ENCODE assay signal across 9 cellular contexts in the genomic region with DNA sequence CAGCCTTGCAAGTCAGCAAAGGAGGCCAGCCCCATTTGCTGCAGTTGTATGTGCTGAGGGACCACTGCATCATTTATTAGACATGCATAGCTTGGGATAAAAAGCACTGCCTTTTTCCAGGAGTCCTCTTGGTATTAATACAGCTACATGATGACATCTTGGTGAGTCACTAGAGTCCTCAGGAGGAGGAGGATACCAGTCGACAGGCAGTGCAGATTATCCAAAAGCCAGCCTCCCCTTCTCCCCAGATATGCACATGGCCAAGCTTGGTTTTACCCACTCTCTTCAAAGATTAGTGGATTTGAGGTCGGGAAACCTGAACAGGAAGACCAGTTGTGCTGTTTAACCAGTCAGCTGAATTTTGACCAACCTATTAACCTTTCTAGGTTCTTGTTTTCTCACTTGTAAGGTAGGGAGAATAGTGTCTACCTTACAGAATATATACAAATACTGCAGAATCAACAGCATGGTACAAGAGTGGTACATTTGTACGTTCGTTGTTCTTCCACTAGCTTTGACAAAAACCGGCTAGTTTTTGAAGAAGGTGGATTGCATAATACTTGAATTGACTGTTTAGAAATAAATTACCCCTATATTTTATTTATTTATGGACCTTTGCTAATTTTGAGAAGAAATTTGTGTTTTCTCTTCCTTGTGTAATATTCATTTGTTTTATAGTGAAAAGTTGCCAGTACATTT. TPM values are rescaled to one million over a fixed set of nuclear protein-coding genes. Genes with fewer than 3 reads are reported as not detected.
DNase-seq lines count a peak whose midpoint lies in the region; ATAC-seq and TF ChIP-seq lines count a peak whose summit lies in the region.
"Had no signal": no experiment of that assay in that cellular context is flagged by ENCODE, and none has a peak within 500 bp of the region (broad histone marks: within the 10 kb centered on the region; RNA-seq: fewer than 3 reads in every experiment).

No MANE protein-coding gene starts in this region.

- no TSS peak for BruUV-seq in Panc1 (replicated peaks; lab: Mats Ljungman, UMichigan)

- intact Hi-C loops in Panc1 (cut with micrococcal nuclease; ENCODE audit: unreplicated experiment) = no loop called here

- no peaks in the 10 kb centered on the region for H3K27me3 ChIP-seq in GM23248 (replicated peaks; ENCODE audit: insufficient read depth)
- no peaks in the 10 kb centered on the region for H3K27me3 ChIP-seq in Panc1 (ENCODE audit: control insufficient read depth, insufficient read depth, low read length)

- POLR2A ChIA-PET in Panc1 (lab: Charles Lee) = no interaction called here

- H2AFZ ChIP-seq in GM23248 = no peak overlapping the region

- H3K9me3 ChIP-seq in GM23248 (ENCODE audit: low read depth) = no peaks in the 10 kb centered on the region
- no peaks in the 10 kb centered on the region for H3K9me3 ChIP-seq in Panc1 (ENCODE audit: control insufficient read depth, insufficient read depth, low read depth, low read length)

- in situ Hi-C loops in GM23248 (cut with MboI) (no loop called here), Panc1 (cut with HindIII; ENCODE audit: low pct_unique_long_range_greater_than_20kb, low sequenced_read_pairs) (no loop called here)

- peak; percentile 87 for DNase-seq in GM23248
- DNase-seq in Panc1 (ENCODE audit: low read depth, low spot score) = no peak
- peak; percentile 25 for DNase-seq in skeletal muscle cell (ENCODE audit: low read depth)
- no peak for DNase-seq in OCI-M2 (lab: John Stamatoyannopoulos, UW; ENCODE audit: unreplicated experiment)
- DNase-seq in NK-92 (lab: John Stamatoyannopoulos, UW; ENCODE audit: unreplicated experiment) = no peak
- DNase-seq: activated CD4-positive, alpha-beta T cell treated with anti-CD3 and anti-CD28 coated beads, Interleukin-2, amount 50 U/mL, for 48 hours; activated naive CD8-positive, alpha-beta T cell treated with anti-CD3 and anti-CD28 coated beads, Interleukin-2, amount 50 U/mL, for 24 hours had no signal

- H3K9me2 ChIP-seq in GM23248 (ENCODE audit: insufficient read depth) = no peaks in the 10 kb centered on the region

- CTCF ChIA-PET in Panc1 (lab: Charles Lee) = no interaction called here

- peak overlapping the region; percentile 25; the same call in 1 of the 2 replicates for H3K27ac ChIP-seq in GM23248
- H3K27ac ChIP-seq in Panc1 (ENCODE audit: low read length) = no peak overlapping the region

- no peak overlapping the region for H3K9ac ChIP-seq in GM23248

- peaks cover 96% of the 10 kb centered on the region for H3K79me2 ChIP-seq in GM23248 (ENCODE audit: insufficient read depth)

- H3K36me3 ChIP-seq in GM23248 (ENCODE audit: low read depth) (no peaks in the 10 kb centered on the region), Panc1 (ENCODE audit: control insufficient read depth, insufficient read depth, low read length) (peaks cover 2% of the 10 kb centered on the region; the same call in 1 of the 2 replicates)

- peak; percentile 66; the same call in 1 of the 2 replicates for ATAC-seq in Panc1
- ATAC-seq in esophagus mucosa = peak; percentile 72
- no peak for ATAC-seq in GM19351 (IDR thresholded peaks at IDR 0.05; ENCODE audit: unreplicated experiment)
- ATAC-seq: activated naive CD8-positive, alpha-beta T cell treated with anti-CD3 and anti-CD28 coated beads, Interleukin-2, amount 50 U/mL, for 24 hours had no signal

- H3K4me3 ChIP-seq in GM23248 (no peak overlapping the region), Panc1 (ENCODE audit: low read depth in 2 of 2, low read length in 2 of 2) (no peak overlapping the region), skeletal muscle cell (ENCODE audit: low read depth, low read length) (no peak overlapping the region)

- TF ChIP-seq CTCF in Panc1 (IDR thresholded peaks at IDR 0.05) = no peak

- WGBS in GM23248 (ENCODE audit: low coverage in 1 of 2, low lambda C conversion rate in 2 of 2, missing lambda C conversion rate in 2 of 2), 2 experiments = 62 to 63% methylated on average over 5 of the region's 5 CpGs

- peaks cover 28% of the 10 kb centered on the region for H3F3A ChIP-seq in GM23248 (ENCODE audit: insufficient read depth)

- H3K4me2 ChIP-seq in GM23248 (ENCODE audit: unreplicated experiment) = no peak overlapping the region

- H3K4me1 ChIP-seq in GM23248 (ENCODE audit: insufficient read depth) (peaks cover 13% of the 10 kb centered on the region), Panc1 (ENCODE audit: control insufficient read depth, insufficient read depth, low read length) (no peaks in the 10 kb centered on the region; the same call in 1 of the 2 replicates)

- H4K20me1 ChIP-seq in GM23248 (ENCODE audit: insufficient read depth) = peaks cover 9% of the 10 kb centered on the region; the same call in 1 of the 2 replicates

RNA-seq across cellular contexts. Expression of a gene that starts 31.9 kb away (rescaled TPM):
- total RNA-seq in GM23248 (2014; rRNA removed; shearing (Covaris generic)) = 8.8 and 10.0 TPM in 2 replicates
- 34.1 and 37.0 TPM in 2 replicates for polyA plus RNA-seq in GM23248 (2016; fragmentation: Nextera tagmentation; extraction: Ambion mirVana)
- total RNA-seq in Panc1 (2021; ENCODE audit: unreplicated experiment) (50.9 TPM), esophagus mucosa (32.4 TPM)
- 43.5 TPM for polyA plus RNA-seq in Panc1 (2012; ENCODE audit: insufficient read length)

Comparison
In these comparisons a context has a peak if more than half of its experiments do, and no peak if none do; other contexts are left out.
1. DNase-seq: peak in GM23248 (single experiment) and skeletal muscle cell (single experiment); none in Panc1 (single experiment), OCI-M2 (single experiment) and NK-92 (single experiment).